ENCODE assay signal across 8 cellular contexts in the genomic region with DNA sequence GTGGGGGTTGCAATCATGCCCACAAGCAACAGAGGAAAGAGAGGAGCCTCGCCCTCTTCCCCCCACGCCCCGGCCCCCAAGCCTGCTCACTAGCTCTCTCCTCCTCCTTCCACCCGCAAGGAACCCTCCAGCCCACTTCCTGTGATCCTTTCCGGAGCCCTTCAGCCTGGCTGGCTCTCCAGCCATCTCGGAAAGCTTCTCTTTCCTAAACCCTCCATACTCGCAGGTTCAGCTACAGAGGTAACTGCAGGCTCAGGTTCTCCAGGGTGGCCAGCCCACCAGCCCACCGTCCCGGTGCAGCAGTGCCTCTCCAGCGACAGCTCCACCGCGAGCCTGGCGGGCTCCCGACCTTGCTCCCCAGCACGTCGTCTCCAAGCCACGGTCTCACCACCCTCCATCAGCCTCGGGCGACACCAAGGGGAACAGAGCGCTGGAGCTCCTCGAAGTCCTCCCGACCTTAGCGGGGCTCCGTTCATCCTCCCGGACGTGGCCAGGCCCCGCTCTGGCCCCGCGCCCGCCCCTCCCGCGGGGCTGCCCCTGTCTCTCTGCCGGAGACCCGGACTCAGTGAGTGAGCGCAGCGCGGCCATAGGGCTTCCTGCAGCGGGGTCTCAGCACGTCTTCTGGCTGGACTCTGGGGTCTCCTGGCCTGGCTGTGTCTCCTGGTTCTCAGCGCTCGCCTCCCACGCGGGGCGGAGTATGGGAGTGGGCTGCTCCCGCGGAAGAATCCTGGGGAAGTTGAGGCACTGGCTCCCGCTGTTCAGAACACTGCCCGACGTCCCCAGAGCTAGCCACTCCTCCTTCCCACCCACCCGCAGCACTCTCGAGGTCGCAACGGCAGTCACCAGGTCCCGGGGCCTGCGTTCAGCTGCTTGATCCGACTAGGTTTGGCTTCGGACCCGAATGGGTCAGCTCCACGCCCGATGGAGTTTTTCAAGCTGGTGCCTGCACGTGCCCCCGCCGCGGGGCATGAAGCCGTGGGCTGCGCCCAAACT. TPM values are rescaled to one million over a fixed set of nuclear protein-coding genes. Genes with fewer than 3 reads are reported as not detected.
DNase-seq lines count a peak whose midpoint lies in the region; ATAC-seq and TF ChIP-seq lines count a peak whose summit lies in the region.

No MANE protein-coding gene starts in this region.

- H3K4me1 ChIP-seq in BLaER1: peaks cover 17% of the 10 kb centered on the region
- H3K4me1 ChIP-seq in MM.1S (ENCODE audit: low read length): no peaks in the 10 kb centered on the region; the same call in 1 of the 2 replicates

- H3K9me3 Mint-ChIP-seq in activated naive CD4-positive, alpha-beta T cell treated with anti-CD3 and anti-CD28 coated beads, Interleukin-2, amount 50 U/mL, for 72 hours: no peaks in the 10 kb centered on the region

- H3K36me3 ChIP-seq in BLaER1: no peaks in the 10 kb centered on the region
- H3K36me3 ChIP-seq in MM.1S (replicated peaks; ENCODE audit: insufficient read depth, low read length): no peaks in the 10 kb centered on the region

- H3K9me3 ChIP-seq in BLaER1 (no peaks in the 10 kb centered on the region), MM.1S (replicated peaks; ENCODE audit: insufficient read depth, low read length) (no peaks in the 10 kb centered on the region)

- H3K4me3 ChIP-seq in BLaER1 (peak overlapping the region; percentile 57), MM.1S (ENCODE audit: low read length) (peak overlapping the region; percentile 35)

- no peaks in the 10 kb centered on the region for H4K20me1 ChIP-seq in BLaER1
- no peaks in the 10 kb centered on the region for H4K20me1 ChIP-seq in MM.1S (ENCODE audit: insufficient read depth, low read length)

- no peak for TF ChIP-seq CTCF in MM.1S (IDR thresholded peaks at IDR 0.05; ENCODE audit: low read length)

- intact Hi-C loops in sciatic nerve (cut with DNase I): no loop called here

- no peak for DNase-seq in MM.1S
- DNase-seq in activated naive CD4-positive, alpha-beta T cell treated with anti-CD3 and anti-CD28 coated beads, Interleukin-2, amount 50 U/mL, for 72 hours (ENCODE audit: low spot score in 2 of 2): peak in 1 of 2 donors; percentile 28
- DNase-seq in hepatic stellate cell (ENCODE audit: low spot score): peak; percentile 69
- peak; percentile 69 for DNase-seq in sciatic nerve (ENCODE audit: low spot score)
- no peak for DNase-seq in superior temporal gyrus (ENCODE audit: extremely low spot score)

- H3K9me2 ChIP-seq in MM.1S (replicated peaks; ENCODE audit: insufficient read depth, low read length): no peaks in the 10 kb centered on the region

- H3K79me2 ChIP-seq in MM.1S (ENCODE audit: low read length): no peaks in the 10 kb centered on the region

- H3F3A ChIP-seq in MM.1S (ENCODE audit: insufficient read depth, low read length): no peaks in the 10 kb centered on the region

- peak; percentile 69 to 78 for ATAC-seq in activated naive CD4-positive, alpha-beta T cell treated with anti-CD3 and anti-CD28 coated beads, Interleukin-2, amount 50 U/mL, for 72 hours
- peak; percentile 83 for ATAC-seq in sciatic nerve
- no peak for ATAC-seq in GM21390 (IDR thresholded peaks at IDR 0.05; ENCODE audit: unreplicated experiment)
- no peak for ATAC-seq in GM19463 (IDR thresholded peaks at IDR 0.05; ENCODE audit: unreplicated experiment)

- H3K36me3 Mint-ChIP-seq in activated naive CD4-positive, alpha-beta T cell treated with anti-CD3 and anti-CD28 coated beads, Interleukin-2, amount 50 U/mL, for 72 hours: no peaks in the 10 kb centered on the region

- H3K27me3 ChIP-seq in BLaER1 (peaks cover 39% of the 10 kb centered on the region), MM.1S (replicated peaks; ENCODE audit: insufficient read depth, low read length) (peaks cover 36% of the 10 kb centered on the region)

- peak overlapping the region; percentile 78 for H3K4me2 ChIP-seq in BLaER1
- H3K4me2 ChIP-seq in MM.1S (ENCODE audit: low read depth, low read length): peak overlapping the region; percentile 61

- peak overlapping the region; percentile 7; the same call in 1 of the 2 replicates for H3K9ac ChIP-seq in BLaER1
- H3K9ac ChIP-seq in MM.1S (ENCODE audit: low read length): no peak overlapping the region

- H3K27ac ChIP-seq in BLaER1: no peak overlapping the region
- H3K27ac ChIP-seq in MM.1S (ENCODE audit: low read length): no peak overlapping the region

- H2AFZ ChIP-seq in MM.1S (ENCODE audit: low read length): peak overlapping the region; percentile 70

- no peak overlapping the region for H3K27ac Mint-ChIP-seq in activated naive CD4-positive, alpha-beta T cell treated with anti-CD3 and anti-CD28 coated beads, Interleukin-2, amount 50 U/mL, for 72 hours

RNA-seq across cellular contexts. Expression of gene ODF4, which starts 12.8 kb away (rescaled TPM):
- not detected for total RNA-seq in activated naive CD4-positive, alpha-beta T cell treated with anti-CD3 and anti-CD28 coated beads, Interleukin-2, amount 50 U/mL, for 72 hours
- total RNA-seq in sciatic nerve: not detected

RNA-seq across cellular contexts. Expression of gene ARHGEF15, which starts 16.8 kb away (rescaled TPM):
- total RNA-seq in activated naive CD4-positive, alpha-beta T cell treated with anti-CD3 and anti-CD28 coated beads, Interleukin-2, amount 50 U/mL, for 72 hours: not detected
- 32.1 TPM for total RNA-seq in sciatic nerve

RNA-seq across cellular contexts. Expression of gene SLC25A35, which starts 31.7 kb away (rescaled TPM):
- 10 to 100 TPM in 1 of 2 donors, 1 to 10 TPM in 1; 3.3 to 19.2 TPM for total RNA-seq in activated naive CD4-positive, alpha-beta T cell treated with anti-CD3 and anti-CD28 coated beads, Interleukin-2, amount 50 U/mL, for 72 hours
- 6.7 TPM for total RNA-seq in sciatic nerve

RNA-seq across cellular contexts. Expression of gene RANGRF, which starts 38.4 kb away (rescaled TPM):
- 10 to 100 TPM; 39.7 to 80.9 TPM for total RNA-seq in activated naive CD4-positive, alpha-beta T cell treated with anti-CD3 and anti-CD28 coated beads, Interleukin-2, amount 50 U/mL, for 72 hours
- total RNA-seq in sciatic nerve: 20.9 TPM

Comparison
In these comparisons a context has a peak if more than half of its experiments do, and no peak if none do; other contexts are left out.
1. DNase-seq: peak in hepatic stellate cell (single experiment) and sciatic nerve (single experiment); none in MM.1S (single experiment) and superior temporal gyrus (single experiment).
2. ATAC-seq: peak in activated naive CD4-positive, alpha-beta T cell treated with anti-CD3 and anti-CD28 coated beads, Interleukin-2, amount 50 U/mL, for 72 hours (2 of 2) and sciatic nerve (single experiment); none in GM21390 (single experiment) and GM19463 (single experiment).
3. RNA of gene ARHGEF15, which starts 16.8 kb away (total RNA-seq): 32.1 TPM in sciatic nerve (single experiment); not detected in activated naive CD4-positive, alpha-beta T cell treated with anti-CD3 and anti-CD28 coated beads, Interleukin-2, amount 50 U/mL, for 72 hours; every median in the first group is over 10 times any median in the second.